ENCODE assay signal across 13 cellular contexts in the genomic region with DNA sequence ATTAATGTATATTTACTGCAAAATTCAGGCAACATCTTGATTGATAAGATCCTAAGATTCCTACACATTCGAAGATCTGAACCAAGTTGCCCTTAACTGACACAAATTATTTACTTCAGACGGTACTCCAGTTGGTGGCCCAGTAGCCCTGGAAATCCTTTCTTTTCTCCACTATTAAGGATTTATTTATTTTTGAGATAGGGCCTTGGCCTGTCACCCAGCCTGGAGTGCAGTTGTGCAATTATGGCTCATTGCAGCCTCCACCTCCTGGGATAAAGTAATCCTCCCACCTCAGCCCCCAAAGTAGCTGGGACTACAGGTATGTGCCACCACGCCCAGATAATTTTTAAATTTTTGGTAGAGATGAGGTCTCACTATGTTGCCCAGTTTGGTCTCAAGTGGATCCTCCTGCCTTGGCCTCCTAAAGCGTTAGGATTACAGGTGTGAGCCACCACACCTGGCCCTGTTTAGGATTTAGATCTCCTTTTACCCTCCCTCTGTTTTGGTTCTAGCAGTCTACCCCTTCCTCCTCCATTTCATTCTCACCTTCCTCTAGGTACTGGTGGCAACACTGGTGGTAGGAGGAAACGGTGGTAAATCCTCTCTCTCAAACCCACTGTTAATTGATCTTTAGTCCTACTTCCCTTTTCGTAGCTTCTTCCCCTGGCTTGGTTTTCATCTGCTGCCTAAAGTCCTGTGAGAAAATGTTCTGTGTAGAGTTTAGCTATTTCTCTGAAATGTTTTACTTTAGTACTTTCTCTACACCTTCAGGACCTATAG. TPM values are rescaled to one million over a fixed set of nuclear protein-coding genes. Genes with fewer than 3 reads are reported as not detected.
DNase-seq lines count a peak whose midpoint lies in the region; ATAC-seq and TF ChIP-seq lines count a peak whose summit lies in the region.
"Had no signal": no experiment of that assay in that cellular context is flagged by ENCODE, and none has a peak within 500 bp of the region (broad histone marks: within the 10 kb centered on the region; RNA-seq: fewer than 3 reads in every experiment).

No MANE protein-coding gene starts in this region.

- in situ Hi-C loops in GM13977 (cut with MboI; ENCODE audit: low pct_unique_long_range_greater_than_20kb, low sequenced_read_pairs, unreplicated experiment) = loop anchor here (25.0 kb wide), 1 partner anchor 215 kb away; no protein-coding TSS in a partner anchor

- H3K79me2 ChIP-seq in OCI-LY7 (ENCODE audit: insufficient read depth, low read depth, low read length) = no peaks in the 10 kb centered on the region

- H3K27me3 Mint-ChIP-seq in CD8-positive, alpha-beta T cell (ENCODE audit: low read depth) = no peaks in the 10 kb centered on the region
- H3K27me3 Mint-ChIP-seq in immature natural killer cell (ENCODE audit: low read depth in 3 of 3) = peaks cover 0 to 2% (median 2%) of the 10 kb centered on the region in 3 donors
- H3K27me3 Mint-ChIP-seq: IgD-negative memory B cell had no signal

- no peak overlapping the region for H3K27ac ChIP-seq in CD8-positive, alpha-beta T cell (ENCODE audit: low read depth, low read length)
- H3K27ac ChIP-seq in OCI-LY7 (ENCODE audit: low read depth, low read length, poor library complexity, severe bottlenecking) = no peak overlapping the region

- H3K9me2 ChIP-seq in OCI-LY7 (ENCODE audit: insufficient read depth, low read length) = no peaks in the 10 kb centered on the region

- H4K20me1 ChIP-seq in OCI-LY7 (ENCODE audit: insufficient read depth, low read length) = no peaks in the 10 kb centered on the region

- BruUV-seq in OCI-LY7 (replicated peaks; lab: Mats Ljungman, UMichigan) = no TSS peak

- H3K9me3 ChIP-seq in CD8-positive, alpha-beta T cell (ENCODE audit: low read length) = no peaks in the 10 kb centered on the region
- no peaks in the 10 kb centered on the region for H3K9me3 ChIP-seq in OCI-LY7 (ENCODE audit: low read length)

- H3K9me3 Mint-ChIP-seq in CD8-positive, alpha-beta T cell = no peaks in the 10 kb centered on the region
- H3K9me3 Mint-ChIP-seq in immature natural killer cell = peaks cover 0 to 2% (median 0%) of the 10 kb centered on the region in 6 donors
- H3K9me3 Mint-ChIP-seq: IgD-negative memory B cell had no signal

- intact Hi-C loops in CD8-positive, alpha-beta T cell (cut with DNase I, micrococcal nuclease) = no loop called here
- intact Hi-C loops in OCI-LY7 (cut with micrococcal nuclease; ENCODE audit: unreplicated experiment) = no loop called here

- H3K27me3 ChIP-seq in CD8-positive, alpha-beta T cell (ENCODE audit: insufficient read depth, low read length) = no peaks in the 10 kb centered on the region

- CTCF ChIA-PET in CD8-positive, alpha-beta T cell (lab: Charles Lee) = interaction anchor here (1.9 kb wide), 1 partner anchor 9 kb away, joined by 5 read pairs; no protein-coding TSS in a partner anchor
- CTCF ChIA-PET in OCI-LY7 (lab: Charles Lee; ENCODE audit: unreplicated experiment) = no interaction called here

- H3K36me3 ChIP-seq in CD8-positive, alpha-beta T cell (ENCODE audit: insufficient read depth, low read length) = no peaks in the 10 kb centered on the region
- peaks cover 18% of the 10 kb centered on the region for H3K36me3 ChIP-seq in OCI-LY7 (ENCODE audit: insufficient read depth, low read length)

- H3K27ac Mint-ChIP-seq in CD8-positive, alpha-beta T cell = peak overlapping the region; percentile 77
- H3K27ac Mint-ChIP-seq in immature natural killer cell = peak overlapping the region in 4 of 6 donors; percentile 5 to 76 (median 64)

- DNase-seq in CD8-positive, alpha-beta T cell = no peak
- DNase-seq in OCI-LY7 (ENCODE audit: low spot score) (peak; percentile 32), immature natural killer cell (no peak), GM13977 (ENCODE audit: low spot score) (no peak), GOT3 (lab: John Stamatoyannopoulos, UW) (no peak)
- DNase-seq: anterior cingulate cortex, NCI-H187, NCI-H774 had no signal

- POLR2A ChIA-PET in CD8-positive, alpha-beta T cell (lab: Charles Lee) = interaction anchor here (0.6 to 0.7 kb wide), 2 partner anchors 12 to 18 kb away, joined by 3 to 4 read pairs; no protein-coding TSS in a partner anchor
- POLR2A ChIA-PET in OCI-LY7 (lab: Charles Lee) = interaction anchor here (0.6 kb wide), 3 partner anchors 18 to 203 kb away, joined by 3 to 5 read pairs (median 3); no protein-coding TSS in a partner anchor

- H3K4me1 Mint-ChIP-seq in CD8-positive, alpha-beta T cell (ENCODE audit: low read depth) = peaks cover 51% of the 10 kb centered on the region
- H3K4me1 Mint-ChIP-seq in immature natural killer cell = peaks cover 11 to 25% of the 10 kb centered on the region in 2 donors

- TF ChIP-seq CTCF in CD8-positive, alpha-beta T cell (IDR thresholded peaks at IDR 0.05) = no peak
- no peak for TF ChIP-seq CTCF in OCI-LY7 (conservative IDR thresholded peaks at IDR 0.05; ENCODE audit: low read length)
- no peak for TF ChIP-seq CTCF in GM13977 (IDR thresholded peaks at IDR 0.05; ENCODE audit: extremely low read depth, insufficient read depth, missing control alignments)

- ATAC-seq in CD8-positive, alpha-beta T cell = peak; percentile 29
- peak; percentile 47 for ATAC-seq in GM18868 (IDR thresholded peaks at IDR 0.05; ENCODE audit: unreplicated experiment)
- ATAC-seq in HG03565 (IDR thresholded peaks at IDR 0.05; ENCODE audit: unreplicated experiment) = no peak
- ATAC-seq: HCT116, sciatic nerve had no signal

- H3K4me3 ChIP-seq in CD8-positive, alpha-beta T cell (ENCODE audit: low read depth, low read length) = no peak overlapping the region
- no peak overlapping the region for H3K4me3 ChIP-seq in OCI-LY7 (ENCODE audit: low read depth, low read length, poor library complexity, severe bottlenecking)

- H3K4me2 ChIP-seq in OCI-LY7 (ENCODE audit: low read length) = peak overlapping the region; percentile 16; the same call in 1 of the 2 replicates

- peak overlapping the region; percentile 20 for H3K4me3 Mint-ChIP-seq in CD8-positive, alpha-beta T cell
- no peak overlapping the region for H3K4me3 Mint-ChIP-seq in immature natural killer cell
- H3K4me3 Mint-ChIP-seq: IgD-negative memory B cell had no signal

- H3K36me3 Mint-ChIP-seq in CD8-positive, alpha-beta T cell = peaks cover 32% of the 10 kb centered on the region
- peaks cover 11 to 30% (median 13%) of the 10 kb centered on the region in 3 donors for H3K36me3 Mint-ChIP-seq in immature natural killer cell

- H2AFZ ChIP-seq in OCI-LY7 (ENCODE audit: low read length) = no peak overlapping the region

- H3K4me1 ChIP-seq in CD8-positive, alpha-beta T cell (ENCODE audit: insufficient read depth, low read length) = peaks cover 45% of the 10 kb centered on the region
- H3K4me1 ChIP-seq in OCI-LY7 (ENCODE audit: insufficient read depth, low read length, poor library complexity, severe bottlenecking) = peaks cover 8% of the 10 kb centered on the region

RNA-seq across cellular contexts. Expression of gene ZNF609, which starts 12.7 kb away (rescaled TPM):
- 10 to 100 TPM; 40.1 to 40.7 TPM for total RNA-seq in CD8-positive, alpha-beta T cell
- 17.2 and 18.5 TPM in 2 replicates for total RNA-seq in OCI-LY7 (2014; rRNA removed; shearing (Covaris generic))
- total RNA-seq in OCI-LY7 (2022) = 35.1 and 35.4 TPM in 2 replicates
- 10 to 100 TPM in 1 of 3 donors, 1 to 10 TPM in 1, under 1 TPM in 1; 0.04 to 11.3 (median 2.6) TPM for polyA plus RNA-seq in immature natural killer cell
